9 cellular contexts compared by ENCODE assay signal in genomic region chrX:72307646-72308051, GRCh38. TPM values are rescaled to one million over a fixed set of nuclear protein-coding genes. Genes with fewer than 3 reads are reported as not detected.
DNase-seq lines count a peak whose midpoint lies in the region; ATAC-seq and TF ChIP-seq lines count a peak whose summit lies in the region.
"Had no signal": no experiment of that assay in that cellular context is flagged by ENCODE, and none has a peak within 500 bp of the region (broad histone marks: within the 10 kb centered on the region; RNA-seq: fewer than 3 reads in every experiment).

No MANE protein-coding gene starts in this region.

- H3K9me3 Mint-ChIP-seq in activated T-helper 2 cell treated with anti-CD3 and anti-CD28 coated beads, Interferon-gamma antibody, Interleukin-2, Interleukin-4, amounts not matched to agents 10 μg/mL and 5 μg/mL and 100 μg/mL, durations not matched to agents 14 hours and 24 hours and 36 hours = no peaks in the 10 kb centered on the region

- H3K4me1 ChIP-seq in BE2C = peaks cover 5% of the 10 kb centered on the region
- peaks cover 15% of the 10 kb centered on the region; the same call in 1 of the 2 replicates for H3K4me1 ChIP-seq in HUES6 (ENCODE audit: control insufficient read depth, insufficient read depth, low read length)
- peaks cover 13 to 25% of the 10 kb centered on the region in 2 donors for H3K4me1 ChIP-seq in duodenal mucosa (ENCODE audit: control insufficient read depth in 1 of 2, insufficient read depth in 2 of 2, low read length in 2 of 2)

- H3K4me1 Mint-ChIP-seq in activated T-helper 2 cell treated with anti-CD3 and anti-CD28 coated beads, Interferon-gamma antibody, Interleukin-2, Interleukin-4, amounts not matched to agents 10 μg/mL and 5 μg/mL and 100 μg/mL, durations not matched to agents 14 hours and 24 hours and 36 hours (ENCODE audit: low read depth) = peaks cover 14% of the 10 kb centered on the region

- no peaks in the 10 kb centered on the region for H3K79me2 ChIP-seq in neural cell (replicated peaks; ENCODE audit: insufficient read depth, low read length)

- no peak overlapping the region for H3K4me3 Mint-ChIP-seq in activated T-helper 2 cell treated with anti-CD3 and anti-CD28 coated beads, Interferon-gamma antibody, Interleukin-2, Interleukin-4, amounts not matched to agents 10 μg/mL and 5 μg/mL and 100 μg/mL, durations not matched to agents 14 hours and 24 hours and 36 hours (ENCODE audit: low read depth)

- H3K27me3 Mint-ChIP-seq in activated T-helper 2 cell treated with anti-CD3 and anti-CD28 coated beads, Interferon-gamma antibody, Interleukin-2, Interleukin-4, amounts not matched to agents 10 μg/mL and 5 μg/mL and 100 μg/mL, durations not matched to agents 14 hours and 24 hours and 36 hours (ENCODE audit: low read depth) = peaks cover 54% of the 10 kb centered on the region

- H3K9me2 ChIP-seq in neural cell (ENCODE audit: insufficient read depth, low read length) = no peaks in the 10 kb centered on the region

- no peaks in the 10 kb centered on the region for H3F3A ChIP-seq in neural cell (ENCODE audit: insufficient read depth, low read length, poor library complexity, severe bottlenecking)

- TF ChIP-seq EP300 in neural cell (conservative IDR thresholded peaks at IDR 0.05; ENCODE audit: poor library complexity, severe bottlenecking) = no peak

- H3K36me3 ChIP-seq in BE2C (no peaks in the 10 kb centered on the region), HUES6 (ENCODE audit: control insufficient read depth, insufficient read depth, low read length) (no peaks in the 10 kb centered on the region), duodenal mucosa (ENCODE audit: control insufficient read depth in 1 of 2, insufficient read depth in 2 of 2, low read length in 2 of 2) (no peaks in the 10 kb centered on the region), neural cell (ENCODE audit: insufficient read depth, low read length) (no peaks in the 10 kb centered on the region)

- H3K27ac Mint-ChIP-seq in activated T-helper 2 cell treated with anti-CD3 and anti-CD28 coated beads, Interferon-gamma antibody, Interleukin-2, Interleukin-4, amounts not matched to agents 10 μg/mL and 5 μg/mL and 100 μg/mL, durations not matched to agents 14 hours and 24 hours and 36 hours = no peak overlapping the region

- no peak overlapping the region for H2AFZ ChIP-seq in neural cell (ENCODE audit: low read depth, low read length)

- no peak overlapping the region for H3K4me2 ChIP-seq in neural cell (ENCODE audit: low read length)

- H3K9ac ChIP-seq in HUES6 (ENCODE audit: low read length) (no peak overlapping the region), duodenal mucosa (ENCODE audit: low read depth in 1 of 2, low read length in 2 of 2) (no peak overlapping the region), neural cell (ENCODE audit: low read length) (peak overlapping the region; percentile 3)

- intact Hi-C loops in activated T-helper 2 cell treated with anti-CD3 and anti-CD28 coated beads, Interferon-gamma antibody, Interleukin-2, Interleukin-4, amounts not matched to agents 10 μg/mL and 5 μg/mL and 100 μg/mL, durations not matched to agents 14 hours and 24 hours and 36 hours (cut with micrococcal nuclease) = loop anchor here (5.0 kb wide), 1 partner anchor 35 kb away; no protein-coding TSS in a partner anchor

- H3K27me3 ChIP-seq in BE2C (peaks cover 21% of the 10 kb centered on the region), HUES6 (ENCODE audit: control insufficient read depth, insufficient read depth, low read length) (peaks cover 76% of the 10 kb centered on the region), duodenal mucosa (ENCODE audit: control insufficient read depth in 1 of 2, insufficient read depth in 2 of 2, low read length in 2 of 2) (peaks cover 17 to 32% of the 10 kb centered on the region in 2 donors), neural cell (ENCODE audit: insufficient read depth, low read depth, low read length) (peaks cover 46% of the 10 kb centered on the region)

- no peak for TF ChIP-seq RAD21 in neural cell (conservative IDR thresholded peaks at IDR 0.05)

- H3K36me3 Mint-ChIP-seq in activated T-helper 2 cell treated with anti-CD3 and anti-CD28 coated beads, Interferon-gamma antibody, Interleukin-2, Interleukin-4, amounts not matched to agents 10 μg/mL and 5 μg/mL and 100 μg/mL, durations not matched to agents 14 hours and 24 hours and 36 hours (ENCODE audit: low read depth) = no peaks in the 10 kb centered on the region

- peak overlapping the region; percentile 63; the same call in 1 of the 2 replicates for H3K4me3 ChIP-seq in BE2C (ENCODE audit: low read depth, low read length)
- H3K4me3 ChIP-seq in HUES6 (ENCODE audit: low read depth, low read length) = peak overlapping the region; percentile 60
- peak overlapping the region; percentile 50 to 66 for H3K4me3 ChIP-seq in duodenal mucosa (ENCODE audit: low read depth in 1 of 2, low read length in 2 of 2)
- peak overlapping the region; percentile 72 for H3K4me3 ChIP-seq in neural cell (ENCODE audit: low read length)

- no peak for TF ChIP-seq CTCF in BE2C (IDR thresholded peaks at IDR 0.05; ENCODE audit: low read depth, low read length)
- no peak for TF ChIP-seq CTCF in neural cell (IDR thresholded peaks at IDR 0.05; ENCODE audit: poor library complexity, severe bottlenecking)

- H4K20me1 ChIP-seq in neural cell (ENCODE audit: insufficient read depth) = no peaks in the 10 kb centered on the region

- DNase-seq in BE2C (no peak), OCI-M2 (lab: John Stamatoyannopoulos, UW; ENCODE audit: unreplicated experiment) (no peak), AG08396 (ENCODE audit: low spot score) (no peak)
- DNase-seq in activated T-helper 2 cell treated with anti-CD3 and anti-CD28 coated beads, Interferon-gamma antibody, Interleukin-2, Interleukin-4, amounts not matched to agents 10 μg/mL and 5 μg/mL and 100 μg/mL, durations not matched to agents 14 hours and 24 hours and 36 hours (ENCODE audit: low spot score) = no peak

- no peak overlapping the region for H3K27ac ChIP-seq in HUES6 (ENCODE audit: low read depth, low read length)
- H3K27ac ChIP-seq in duodenal mucosa (ENCODE audit: low read depth, low read length) = no peak overlapping the region
- no peak overlapping the region for H3K27ac ChIP-seq in neural cell (ENCODE audit: low read length)
- H3K27ac ChIP-seq: HL-60 had no signal

- no peak for ATAC-seq in activated CD4-positive, CD25-positive, alpha-beta regulatory T cell treated with anti-CD3 and anti-CD28 coated beads, Interleukin-2, amount 50 U/mL, for 24 hours

- H3K9me3 ChIP-seq in BE2C (no peaks in the 10 kb centered on the region), HUES6 (ENCODE audit: control insufficient read depth, insufficient read depth, low read depth, low read length) (no peaks in the 10 kb centered on the region; the same call in 1 of the 2 replicates), duodenal mucosa (ENCODE audit: control insufficient read depth in 1 of 2, low read length in 2 of 2) (no peaks in the 10 kb centered on the region), neural cell (ENCODE audit: low read length) (no peaks in the 10 kb centered on the region)

TF ChIP-seq in neural cell, 6 proteins besides CTCF, POLR2A, EP300 and RAD21:
- no peak for TF ChIP-seq TAF1 (IDR thresholded peaks at IDR 0.05; ENCODE audit: low read depth)
- TF ChIP-seq POLR2AphosphoS5 (IDR thresholded peaks at IDR 0.05) = no peak
- no peak for TF ChIP-seq EZH2 (IDR thresholded peaks at IDR 0.05; ENCODE audit: borderline replicate concordance, insufficient read depth, low read length, poor library complexity, severe bottlenecking)
- TF ChIP-seq REST (IDR thresholded peaks at IDR 0.05; ENCODE audit: borderline replicate concordance) = no peak
- TF ChIP-seq MXI1 (conservative IDR thresholded peaks at IDR 0.05; ENCODE audit: poor library complexity, severe bottlenecking) = no peak
- no peak for TF ChIP-seq SMC3 (conservative IDR thresholded peaks at IDR 0.05; ENCODE audit: poor library complexity)

RNA-seq across cellular contexts. Expression of gene CITED1, which starts 1.9 kb away (rescaled TPM):
- polyA plus RNA-seq in BE2C (2012; ENCODE audit: insufficient read depth, insufficient read length, low read depth) = 12.4 TPM
- polyA plus RNA-seq in neural cell = 19.9 and 24.1 TPM in 2 replicates
- polyA minus RNA-seq in neural cell = 4.9 and 5.4 TPM in 2 replicates
- total RNA-seq in activated T-helper 2 cell treated with anti-CD3 and anti-CD28 coated beads, Interferon-gamma antibody, Interleukin-2, Interleukin-4, amounts not matched to agents 10 μg/mL and 5 μg/mL and 100 μg/mL, durations not matched to agents 14 hours and 24 hours and 36 hours = not detected in 2 replicates

RNA-seq across cellular contexts. Expression of gene RPS4X, which starts 30.6 kb away (rescaled TPM):
- polyA plus RNA-seq in BE2C (2012; ENCODE audit: insufficient read depth, insufficient read length, low read depth) = 756 TPM
- polyA plus RNA-seq in neural cell = 746 and 794 TPM in 2 replicates
- polyA minus RNA-seq in neural cell = 385 and 386 TPM in 2 replicates
- 1,131 and 1,154 TPM in 2 replicates for total RNA-seq in activated T-helper 2 cell treated with anti-CD3 and anti-CD28 coated beads, Interferon-gamma antibody, Interleukin-2, Interleukin-4, amounts not matched to agents 10 μg/mL and 5 μg/mL and 100 μg/mL, durations not matched to agents 14 hours and 24 hours and 36 hours
